13 cellular contexts compared by ENCODE assay signal in genomic region chr16:74896389-74897370, GRCh38.
DNase-seq lines count a peak whose midpoint lies in the region; ATAC-seq and TF ChIP-seq lines count a peak whose summit lies in the region.
"Had no signal": no experiment of that assay in that cellular context is flagged by ENCODE, and none has a peak within 500 bp of the region (broad histone marks: within the 10 kb centered on the region; RNA-seq: fewer than 3 reads in every experiment).

No MANE protein-coding gene starts in this region.

- intact Hi-C loops in right cardiac atrium (cut with DNase I) = no loop called here

- no peak for TF ChIP-seq CTCF in AG04449 (IDR thresholded peaks at IDR 0.05; ENCODE audit: insufficient read depth, low read length, missing control alignments)
- no peak for TF ChIP-seq CTCF in progenitor cell of endocrine pancreas (IDR thresholded peaks at IDR 0.05; ENCODE audit: unreplicated experiment)

- peak overlapping the region; percentile 19 for H3K27ac ChIP-seq in right cardiac atrium (ENCODE audit: low read length)

- peaks cover 7% of the 10 kb centered on the region for H3K4me1 Mint-ChIP-seq in progenitor cell of endocrine pancreas (ENCODE audit: low read depth)
- H3K4me1 Mint-ChIP-seq: CD4-positive, CD25-positive, alpha-beta regulatory T cell had no signal

- H3K4me1 ChIP-seq in right cardiac atrium (ENCODE audit: control insufficient read depth, insufficient read depth, low read length) = no peaks in the 10 kb centered on the region

- no peaks in the 10 kb centered on the region for H3K27me3 ChIP-seq in right cardiac atrium (ENCODE audit: control insufficient read depth, insufficient read depth)

- H3K9me3 Mint-ChIP-seq in progenitor cell of endocrine pancreas (ENCODE audit: low read depth) = no peaks in the 10 kb centered on the region
- H3K9me3 Mint-ChIP-seq: CD4-positive, CD25-positive, alpha-beta regulatory T cell; naive thymus-derived CD4-positive, alpha-beta T cell had no signal

- H3K4me3 Mint-ChIP-seq in progenitor cell of endocrine pancreas (ENCODE audit: low read depth) = no peak overlapping the region
- H3K4me3 Mint-ChIP-seq: CD4-positive, CD25-positive, alpha-beta regulatory T cell; naive thymus-derived CD4-positive, alpha-beta T cell had no signal

- H3K27ac Mint-ChIP-seq in progenitor cell of endocrine pancreas = no peak overlapping the region
- H3K27ac Mint-ChIP-seq: CD4-positive, CD25-positive, alpha-beta regulatory T cell had no signal

- H3K36me3 Mint-ChIP-seq in progenitor cell of endocrine pancreas (ENCODE audit: insufficient read depth) = peaks cover 16% of the 10 kb centered on the region

- 85% methylated on average over 14 of the region's 14 CpGs for WGBS in right cardiac atrium

- no peaks in the 10 kb centered on the region for H3K27me3 Mint-ChIP-seq in progenitor cell of endocrine pancreas
- H3K27me3 Mint-ChIP-seq: CD4-positive, CD25-positive, alpha-beta regulatory T cell; naive thymus-derived CD4-positive, alpha-beta T cell had no signal

- no peaks in the 10 kb centered on the region for H3K9me3 ChIP-seq in right cardiac atrium (ENCODE audit: control insufficient read depth, low read length)

- H3K4me3 ChIP-seq in AG04449 (ENCODE audit: low read depth, low read length) (no peak overlapping the region), right cardiac atrium (ENCODE audit: low read length) (no peak overlapping the region)

- DNase-seq in AG04449 (ENCODE audit: low read depth, low spot score) (peak; percentile 7), HPDE6-E6E7 (ENCODE audit: extremely low spot score) (peak; percentile 85), astrocyte of the hippocampus (ENCODE audit: low read depth, low spot score) (peak; percentile 61), right cardiac atrium (no peak), G401 (ENCODE audit: low spot score) (no peak), cerebellar cortex (ENCODE audit: low spot score) (no peak), progenitor cell of endocrine pancreas (ENCODE audit: low spot score, unreplicated experiment) (no peak), medulla oblongata (ENCODE audit: extremely low spot score) (no peak)
- DNase-seq: CD4-positive, CD25-positive, alpha-beta regulatory T cell; hippocampal formation; naive thymus-derived CD4-positive, alpha-beta T cell; NCI-H2081 treated with DMSO at 0.1 percent for 48 hours; SIG-M5 had no signal

- CTCF ChIA-PET in AG04449 (lab: Yijun Ruan, JAX) = interaction anchor here (1.1 to 1.5 kb wide), 3 partner anchors 34 to 214 kb away, joined by 3 to 7 read pairs (median 4); no protein-coding TSS in a partner anchor

- in situ Hi-C loops in G401 (cut with HindIII; ENCODE audit: low sequenced_read_pairs) = no loop called here

- peak; percentile 59 to 79 for ATAC-seq in right cardiac atrium
- ATAC-seq: naive thymus-derived CD4-positive, alpha-beta T cell had no signal

- POLR2A ChIA-PET in AG04449 (lab: Yijun Ruan, JAX) = no interaction called here

Comparison
In these comparisons a context has a peak if more than half of its experiments do, and no peak if none do; other contexts are left out.
1. DNase-seq: peak in AG04449 (single experiment), HPDE6-E6E7 (single experiment) and astrocyte of the hippocampus (single experiment); none in right cardiac atrium (0 of 3), G401 (single experiment), cerebellar cortex (single experiment), progenitor cell of endocrine pancreas (single experiment) and medulla oblongata (single experiment).